Comparison of ENCODE assay signal across 9 cellular contexts in the genomic region with DNA sequence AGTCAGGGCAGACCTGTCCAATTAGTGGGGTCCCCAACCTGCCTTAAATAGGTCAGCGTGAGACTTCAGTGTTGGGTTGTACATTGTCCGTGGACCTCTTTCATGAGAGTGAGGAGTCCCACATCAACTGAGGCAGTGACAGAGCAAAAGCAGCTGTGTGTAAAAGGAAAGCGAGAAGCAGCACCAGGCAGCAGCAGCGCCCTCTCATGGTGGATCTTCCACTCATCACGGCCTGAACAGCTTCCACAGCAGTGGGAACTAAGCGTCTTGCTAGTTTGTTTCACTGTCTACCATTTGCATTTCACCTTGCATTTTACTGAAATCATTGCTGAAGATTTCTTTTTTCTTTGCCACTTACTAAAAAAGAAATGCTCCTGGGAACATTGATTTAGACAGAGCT.
DNase-seq lines count a peak whose midpoint lies in the region; TF ChIP-seq lines count a peak whose summit lies in the region.
"Had no signal": no experiment of that assay in that cellular context is flagged by ENCODE, and none has a peak within 500 bp of the region (broad histone marks: within the 10 kb centered on the region; RNA-seq: fewer than 3 reads in every experiment).

No MANE protein-coding gene starts in this region.

- no peaks in the 10 kb centered on the region for H3K27me3 Mint-ChIP-seq in chondrocyte (ENCODE audit: low read depth)

- no peak overlapping the region for H3K4me3 ChIP-seq in retinal pigment epithelial cell (ENCODE audit: low read length)

- no peaks in the 10 kb centered on the region for H3K4me1 Mint-ChIP-seq in chondrocyte (ENCODE audit: low read depth)

- peak; percentile 0 for DNase-seq in NOMO-1 treated with DMSO at 0.1 percent for 48 hours (lab: John Stamatoyannopoulos, UW; ENCODE audit: unreplicated experiment)
- DNase-seq in NOMO-1 treated with dmso at 0.1 percent for 144 hours (lab: John Stamatoyannopoulos, UW; ENCODE audit: unreplicated experiment), result no peak
- no peak for DNase-seq in chondrocyte (ENCODE audit: low spot score)
- DNase-seq in retinal pigment epithelial cell (ENCODE audit: low read depth), result no peak
- no peak for DNase-seq in NCI-H526 treated with DMSO at 0.1 percent for 48 hours (lab: John Stamatoyannopoulos, UW)
- no peak for DNase-seq in midbrain (lab: John Stamatoyannopoulos, UW)
- no peak for DNase-seq in AG20443 (ENCODE audit: low spot score)
- DNase-seq: NCI-H524 had no signal

- TF ChIP-seq EP300 in Ishikawa (IDR thresholded peaks at IDR 0.05; ENCODE audit: borderline replicate concordance), result no peak

- peak; percentile 28; the same call in 1 of the 2 replicates for TF ChIP-seq RAD21 in Ishikawa (IDR thresholded peaks at IDR 0.05; ENCODE audit: low read depth)

- H3K36me3 Mint-ChIP-seq in chondrocyte (ENCODE audit: low read depth), result no peaks in the 10 kb centered on the region

- H3K4me3 Mint-ChIP-seq in chondrocyte (ENCODE audit: unreplicated experiment), result no peak overlapping the region

- TF ChIP-seq CTCF in chondrocyte (IDR thresholded peaks at IDR 0.05), result peak; percentile 56
- peak; percentile 19 for TF ChIP-seq CTCF in retinal pigment epithelial cell (conservative IDR thresholded peaks at IDR 0.05; ENCODE audit: low read depth, low read length)

- no peak overlapping the region for H3K27ac Mint-ChIP-seq in chondrocyte (ENCODE audit: unreplicated experiment)

- no peaks in the 10 kb centered on the region for H3K9me3 Mint-ChIP-seq in chondrocyte (ENCODE audit: low read depth)

TF ChIP-seq in Ishikawa, 13 proteins besides CTCF, POLR2A, EP300 and RAD21:
- no peak for TF ChIP-seq YY1 (IDR thresholded peaks at IDR 0.05; ENCODE audit: low read depth)
- TF ChIP-seq, protein P1, sequence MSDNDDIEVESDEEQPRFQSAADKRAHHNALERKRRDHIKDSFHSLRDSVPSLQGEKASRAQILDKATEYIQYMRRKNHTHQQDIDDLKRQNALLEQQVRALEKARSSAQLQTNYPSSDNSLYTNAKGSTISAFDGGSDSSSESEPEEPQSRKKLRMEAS (IDR thresholded peaks at IDR 0.05), result no peak
- no peak for TF ChIP-seq ZBTB7A (IDR thresholded peaks at IDR 0.05; ENCODE audit: low read depth)
- TF ChIP-seq TCF12 (IDR thresholded peaks at IDR 0.05; ENCODE audit: low read depth), result no peak
- no peak for TF ChIP-seq CEBPB (IDR thresholded peaks at IDR 0.05)
- TF ChIP-seq TAF1 (IDR thresholded peaks at IDR 0.05; ENCODE audit: low read depth), result no peak
- no peak for TF ChIP-seq NFIC (IDR thresholded peaks at IDR 0.05)
- no peak for TF ChIP-seq CREB1 (IDR thresholded peaks at IDR 0.05; ENCODE audit: low read depth)
- TF ChIP-seq, protein P2, sequence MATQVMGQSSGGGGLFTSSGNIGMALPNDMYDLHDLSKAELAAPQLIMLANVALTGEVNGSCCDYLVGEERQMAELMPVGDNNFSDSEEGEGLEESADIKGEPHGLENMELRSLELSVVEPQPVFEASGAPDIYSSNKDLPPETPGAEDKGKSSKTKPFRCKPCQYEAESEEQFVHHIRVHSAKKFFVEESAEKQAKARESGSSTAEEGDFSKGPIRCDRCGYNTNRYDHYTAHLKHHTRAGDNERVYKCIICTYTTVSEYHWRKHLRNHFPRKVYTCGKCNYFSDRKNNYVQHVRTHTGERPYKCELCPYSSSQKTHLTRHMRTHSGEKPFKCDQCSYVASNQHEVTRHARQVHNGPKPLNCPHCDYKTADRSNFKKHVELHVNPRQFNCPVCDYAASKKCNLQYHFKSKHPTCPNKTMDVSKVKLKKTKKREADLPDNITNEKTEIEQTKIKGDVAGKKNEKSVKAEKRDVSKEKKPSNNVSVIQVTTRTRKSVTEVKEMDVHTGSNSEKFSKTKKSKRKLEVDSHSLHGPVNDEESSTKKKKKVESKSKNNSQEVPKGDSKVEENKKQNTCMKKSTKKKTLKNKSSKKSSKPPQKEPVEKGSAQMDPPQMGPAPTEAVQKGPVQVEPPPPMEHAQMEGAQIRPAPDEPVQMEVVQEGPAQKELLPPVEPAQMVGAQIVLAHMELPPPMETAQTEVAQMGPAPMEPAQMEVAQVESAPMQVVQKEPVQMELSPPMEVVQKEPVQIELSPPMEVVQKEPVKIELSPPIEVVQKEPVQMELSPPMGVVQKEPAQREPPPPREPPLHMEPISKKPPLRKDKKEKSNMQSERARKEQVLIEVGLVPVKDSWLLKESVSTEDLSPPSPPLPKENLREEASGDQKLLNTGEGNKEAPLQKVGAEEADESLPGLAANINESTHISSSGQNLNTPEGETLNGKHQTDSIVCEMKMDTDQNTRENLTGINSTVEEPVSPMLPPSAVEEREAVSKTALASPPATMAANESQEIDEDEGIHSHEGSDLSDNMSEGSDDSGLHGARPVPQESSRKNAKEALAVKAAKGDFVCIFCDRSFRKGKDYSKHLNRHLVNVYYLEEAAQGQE (IDR thresholded peaks at IDR 0.05; ENCODE audit: low read depth), result no peak
- TF ChIP-seq USF1 (IDR thresholded peaks at IDR 0.05), result no peak
- TF ChIP-seq TEAD4 (IDR thresholded peaks at IDR 0.05), result no peak
- TF ChIP-seq FOXM1 (IDR thresholded peaks at IDR 0.05; ENCODE audit: borderline replicate concordance, low read depth), result no peak
- TF ChIP-seq EGR1 (IDR thresholded peaks at IDR 0.05), result no peak
